ENCODE assay signal across 20 cellular contexts in genomic region chr3:134852132-134852531, GRCh38. TPM values are rescaled to one million over a fixed set of nuclear protein-coding genes. Genes with fewer than 3 reads are reported as not detected.
A peak's percentile ranks its signal among the peaks of the same experiment; 100 is the strongest.
DNase-seq lines count a peak whose midpoint lies in the region; ATAC-seq and TF ChIP-seq lines count a peak whose summit lies in the region.
"Had no signal": no experiment of that assay in that cellular context is flagged by ENCODE, and none has a peak within 500 bp of the region (broad histone marks: within the 10 kb centered on the region; RNA-seq: fewer than 3 reads in every experiment).

No MANE protein-coding gene starts in this region.

- H3K79me2 ChIP-seq in Karpas-422 (ENCODE audit: low read length) (no peaks in the 10 kb centered on the region), OCI-LY7 (ENCODE audit: insufficient read depth, low read depth, low read length) (no peaks in the 10 kb centered on the region)

- POLR2A ChIA-PET in OCI-LY7 (lab: Charles Lee), result no interaction called here

- H3K4me3 ChIP-seq in Karpas-422 (ENCODE audit: low read length) (no peak overlapping the region), OCI-LY7 (ENCODE audit: low read depth, low read length, poor library complexity, severe bottlenecking) (no peak overlapping the region)
- H3K4me3 ChIP-seq: PC-9, SJCRH30 had no signal

- BruUV-seq in OCI-LY7 (replicated peaks; lab: Mats Ljungman, UMichigan), result no TSS peak

- no peaks in the 10 kb centered on the region for H3K27me3 ChIP-seq in Karpas-422 (ENCODE audit: low read length)
- H3K27me3 ChIP-seq: SJCRH30 had no signal

- TF ChIP-seq CTCF in OCI-LY7 (conservative IDR thresholded peaks at IDR 0.05; ENCODE audit: low read length), result no peak

- no peaks in the 10 kb centered on the region for H3K9me2 ChIP-seq in Karpas-422 (replicated peaks; ENCODE audit: insufficient read depth, low read length)
- no peaks in the 10 kb centered on the region for H3K9me2 ChIP-seq in OCI-LY7 (ENCODE audit: insufficient read depth, low read length)

- no peak for ATAC-seq in HG03342 (IDR thresholded peaks at IDR 0.05; ENCODE audit: unreplicated experiment)
- no peak for ATAC-seq in GM18907 (IDR thresholded peaks at IDR 0.05; ENCODE audit: unreplicated experiment)

- H3K9ac ChIP-seq in Karpas-422 (ENCODE audit: low read length), result peak overlapping the region; percentile 34; the same call in 1 of the 2 replicates

- no peaks in the 10 kb centered on the region for H3K36me3 ChIP-seq in Karpas-422 (ENCODE audit: insufficient read depth, low read length)
- H3K36me3 ChIP-seq in OCI-LY7 (ENCODE audit: insufficient read depth, low read length), result no peaks in the 10 kb centered on the region
- H3K36me3 ChIP-seq: SJCRH30 had no signal

- H3K4me1 ChIP-seq in Karpas-422 (ENCODE audit: low read length) (peaks cover 57% of the 10 kb centered on the region), OCI-LY7 (ENCODE audit: insufficient read depth, low read length, poor library complexity, severe bottlenecking) (peaks cover 23% of the 10 kb centered on the region)
- H3K4me1 ChIP-seq: Caco-2 had no signal

- no peak overlapping the region for H2AFZ ChIP-seq in Karpas-422 (ENCODE audit: low read length)
- no peak overlapping the region for H2AFZ ChIP-seq in OCI-LY7 (ENCODE audit: low read length)
- H2AFZ ChIP-seq: PC-9 had no signal

- DNase-seq in NCI-H82 (lab: John Stamatoyannopoulos, UW) (peak; percentile 15), NCI-H82 treated with DMSO at 0.1 percent for 48 hours (lab: John Stamatoyannopoulos, UW; ENCODE audit: unreplicated experiment) (no peak), Karpas-422 (no peak), OCI-LY7 (ENCODE audit: low spot score) (no peak), OCI-M2 (lab: John Stamatoyannopoulos, UW; ENCODE audit: unreplicated experiment) (no peak), nucleus accumbens (lab: John Stamatoyannopoulos, UW) (no peak)
- DNase-seq: AML-193, Caco-2, DMS53, H9, NCI-H1436, NCI-H2029, NCI-H345, PC-9, SJCRH30, T-helper 17 cell had no signal

- no peaks in the 10 kb centered on the region for H3K9me3 ChIP-seq in Karpas-422 (ENCODE audit: low read length)
- H3K9me3 ChIP-seq in OCI-LY7 (ENCODE audit: low read length), result no peaks in the 10 kb centered on the region
- H3K9me3 ChIP-seq: Caco-2, SJCRH30 had no signal

- H3K27ac ChIP-seq in Karpas-422 (ENCODE audit: low read length) (peak overlapping the region; percentile 88), OCI-LY7 (ENCODE audit: low read depth, low read length, poor library complexity, severe bottlenecking) (no peak overlapping the region)
- H3K27ac ChIP-seq: 22Rv1, PC-9, SJCRH30 had no signal

- CTCF ChIA-PET in OCI-LY7 (lab: Charles Lee; ENCODE audit: unreplicated experiment), result no interaction called here

- no peaks in the 10 kb centered on the region for H4K20me1 ChIP-seq in Karpas-422 (ENCODE audit: insufficient read depth, low read depth, low read length)
- no peaks in the 10 kb centered on the region for H4K20me1 ChIP-seq in OCI-LY7 (ENCODE audit: insufficient read depth, low read length)

- intact Hi-C loops in OCI-LY7 (cut with micrococcal nuclease; ENCODE audit: unreplicated experiment), result no loop called here

- peak overlapping the region; percentile 54 for H3K4me2 ChIP-seq in Karpas-422 (ENCODE audit: low read depth, low read length, poor library complexity, severe bottlenecking)
- H3K4me2 ChIP-seq in OCI-LY7 (ENCODE audit: low read length), result peak overlapping the region; percentile 55
- H3K4me2 ChIP-seq: PC-9 had no signal

RNA-seq across cellular contexts. Expression of gene EPHB1, which starts 57.1 kb away (rescaled TPM):
- total RNA-seq in Karpas-422 (2014; rRNA removed; shearing (Covaris generic); ENCODE audit: low replicate concordance), result 24.1 and 24.3 TPM in 2 replicates
- 0.33 and 0.54 TPM in 2 replicates for total RNA-seq in OCI-LY7 (2014; rRNA removed; shearing (Covaris generic))
- 1.3 and 1.9 TPM in 2 replicates for total RNA-seq in OCI-LY7 (2022)
- total RNA-seq: HT-29 had no signal
